Comparison of ENCODE assay signal across 8 cellular contexts in the genomic region with DNA sequence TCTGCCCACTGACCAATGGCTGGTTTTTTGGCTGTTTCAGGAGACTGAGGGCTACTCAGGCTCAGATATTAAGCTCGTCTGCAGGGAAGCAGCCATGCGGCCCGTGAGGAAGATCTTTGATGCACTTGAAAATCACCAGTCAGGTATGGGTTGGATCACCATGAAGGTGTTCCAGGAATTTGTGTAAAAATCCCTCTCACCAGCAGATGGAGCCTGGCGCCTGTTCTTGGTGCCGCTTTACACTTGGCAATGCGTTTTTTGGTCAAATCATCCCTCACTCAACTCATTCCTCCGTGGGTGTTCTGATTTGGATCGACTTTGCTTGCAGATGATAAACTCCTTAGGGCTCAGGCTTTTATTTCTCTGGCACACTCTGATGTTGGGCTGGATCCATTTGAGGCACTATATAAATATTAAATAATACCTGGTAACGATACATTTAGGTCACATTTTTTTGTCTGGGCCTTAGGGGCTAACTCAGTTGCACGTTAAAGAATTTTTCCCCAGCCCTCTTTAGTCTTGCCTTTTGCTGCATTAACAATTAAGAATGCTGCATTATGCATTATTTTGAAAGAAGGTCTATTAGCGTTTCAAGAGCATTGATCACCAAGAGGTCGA. TPM values are rescaled to one million over a fixed set of nuclear protein-coding genes. Genes with fewer than 3 reads are reported as not detected.
A peak's percentile ranks its signal among the peaks of the same experiment; 100 is the strongest.
DNase-seq lines count a peak whose midpoint lies in the region; ATAC-seq and TF ChIP-seq lines count a peak whose summit lies in the region.

No MANE protein-coding gene starts in this region.

- CTCF ChIA-PET in CD8-positive, alpha-beta memory T cell (lab: Charles Lee) = interaction anchor here (0.5 to 6.2 kb wide), 6 partner anchors 12 to 113 kb away, joined by 3 to 59 read pairs (median 3); no protein-coding TSS in a partner anchor

- peak; percentile 52 for ATAC-seq in HG02678 (IDR thresholded peaks at IDR 0.05; ENCODE audit: unreplicated experiment)
- no peak for ATAC-seq in aorta (ENCODE audit: low FRiP score)

- no peaks in the 10 kb centered on the region for H3K9me3 Mint-ChIP-seq in CD8-positive, alpha-beta memory T cell
- H3K9me3 Mint-ChIP-seq in neural crest cell = no peaks in the 10 kb centered on the region

- WGBS in suprapubic skin = 33% methylated on average over 12 of the region's 12 CpGs
- 18 to 19% methylated on average over 12 of the region's 12 CpGs for WGBS in aorta, 2 donors

- peaks cover 0 to 2% of the 10 kb centered on the region in 2 donors for H3K27me3 Mint-ChIP-seq in CD8-positive, alpha-beta memory T cell
- no peaks in the 10 kb centered on the region for H3K27me3 Mint-ChIP-seq in neural crest cell (ENCODE audit: low read depth)

- no peak for TF ChIP-seq EP300 in suprapubic skin (IDR thresholded peaks at IDR 0.05)

- TF ChIP-seq POLR2A in suprapubic skin (IDR thresholded peaks at IDR 0.05) = no peak

- H3K4me1 ChIP-seq in CD8-positive, alpha-beta memory T cell (ENCODE audit: insufficient read depth, low read length) = no peaks in the 10 kb centered on the region
- H3K4me1 ChIP-seq in suprapubic skin (no peaks in the 10 kb centered on the region), aorta (ENCODE audit: control insufficient read depth in 1 of 2, insufficient read depth in 2 of 2, low read length in 2 of 2) (no peaks in the 10 kb centered on the region)

- H3K4me1 Mint-ChIP-seq in CD8-positive, alpha-beta memory T cell = no peaks in the 10 kb centered on the region
- H3K4me1 Mint-ChIP-seq in neural crest cell = peaks cover 12% of the 10 kb centered on the region

- H3K27ac Mint-ChIP-seq in CD8-positive, alpha-beta memory T cell = no peak overlapping the region
- H3K27ac Mint-ChIP-seq in neural crest cell (ENCODE audit: unreplicated experiment) = no peak overlapping the region

- peak; percentile 31 to 68 (median 38) for DNase-seq in CD8-positive, alpha-beta memory T cell
- DNase-seq in OCI-M1 (lab: John Stamatoyannopoulos, UW) (peak; percentile 74), fibroblast of peridontal ligament (ENCODE audit: extremely low read depth) (peak; percentile 64), neural crest cell (ENCODE audit: low read depth, low spot score) (peak; percentile 57), suprapubic skin (ENCODE audit: low spot score in 2 of 2) (peak in 1 of 2 donors; percentile 61), aorta (no peak)
- peak; percentile 75 to 79 for DNase-seq in activated T-cell treated with anti-CD3 and anti-CD28 coated beads, Interleukin-2, amount 50 U/mL, for 48 hours

- H3K4me3 Mint-ChIP-seq in CD8-positive, alpha-beta memory T cell = no peak overlapping the region
- H3K4me3 Mint-ChIP-seq in neural crest cell = no peak overlapping the region

- intact Hi-C loops in aorta (cut with DNase I) = loop anchor here (2.0 to 5.0 kb wide), 2 partner anchors 104 to 647 kb away; no protein-coding TSS in a partner anchor

- peak; percentile 85 for TF ChIP-seq CTCF in neural crest cell (conservative IDR thresholded peaks at IDR 0.05)
- TF ChIP-seq CTCF in suprapubic skin (IDR thresholded peaks at IDR 0.05) = peak; percentile 18 to 58

- POLR2A ChIA-PET in CD8-positive, alpha-beta memory T cell (lab: Charles Lee) = no interaction called here

- no peaks in the 10 kb centered on the region for H3K27me3 ChIP-seq in CD8-positive, alpha-beta memory T cell (ENCODE audit: insufficient read depth, low read length, poor library complexity, severe bottlenecking)
- no peaks in the 10 kb centered on the region for H3K27me3 ChIP-seq in suprapubic skin
- no peaks in the 10 kb centered on the region for H3K27me3 ChIP-seq in aorta (ENCODE audit: control insufficient read depth in 1 of 2, insufficient read depth in 2 of 2, low read length in 1 of 2)

- peaks cover 0 to 18% (median 8%) of the 10 kb centered on the region in 3 donors for H3K36me3 Mint-ChIP-seq in CD8-positive, alpha-beta memory T cell
- H3K36me3 Mint-ChIP-seq in neural crest cell (ENCODE audit: low read depth) = peaks cover 2% of the 10 kb centered on the region

- no peaks in the 10 kb centered on the region for H3K9me3 ChIP-seq in CD8-positive, alpha-beta memory T cell (ENCODE audit: low read length)
- H3K9me3 ChIP-seq in suprapubic skin = no peaks in the 10 kb centered on the region
- no peaks in the 10 kb centered on the region for H3K9me3 ChIP-seq in aorta (ENCODE audit: control insufficient read depth, low read length)

- H3K36me3 ChIP-seq in CD8-positive, alpha-beta memory T cell (ENCODE audit: insufficient read depth, low read length) = no peaks in the 10 kb centered on the region
- H3K36me3 ChIP-seq in suprapubic skin (peaks cover 13% of the 10 kb centered on the region), aorta (ENCODE audit: control insufficient read depth in 1 of 2, insufficient read depth in 2 of 2, low read length in 1 of 2) (peaks cover 0 to 5% of the 10 kb centered on the region in 2 donors)

- no peak overlapping the region for H3K4me3 ChIP-seq in CD8-positive, alpha-beta memory T cell (ENCODE audit: low read length)
- H3K4me3 ChIP-seq in suprapubic skin = no peak overlapping the region
- no peak overlapping the region for H3K4me3 ChIP-seq in aorta (ENCODE audit: low read length in 2 of 2)

- no peak overlapping the region for H3K27ac ChIP-seq in CD8-positive, alpha-beta memory T cell (ENCODE audit: low read depth, low read length)
- H3K27ac ChIP-seq in suprapubic skin = no peak overlapping the region
- no peak overlapping the region for H3K27ac ChIP-seq in aorta (ENCODE audit: low read depth in 1 of 2, low read length in 2 of 2)

RNA-seq across cellular contexts. Expression of gene HDHD2, which starts 50.0 kb away (rescaled TPM):
- 10 to 100 TPM; 25.6 to 27.3 TPM for total RNA-seq in CD8-positive, alpha-beta memory T cell
- 45.7 TPM for polyA plus RNA-seq in CD8-positive, alpha-beta memory T cell
- total RNA-seq in neural crest cell = 58.1 and 59.8 TPM in 2 replicates
- 10 to 100 TPM; 14.2 to 34.3 (median 21.5) TPM for total RNA-seq in suprapubic skin
- total RNA-seq in aorta = 10 to 100 TPM; 30.1 to 34.1 TPM
- polyA plus RNA-seq in aorta = 10 to 100 TPM; 19.2 to 26.2 TPM

Comparison
In these comparisons a context has a peak if more than half of its experiments do, and no peak if none do; other contexts are left out.
1. DNase-seq: peak in CD8-positive, alpha-beta memory T cell (5 of 5), OCI-M1 (single experiment), activated T-cell treated with anti-CD3 and anti-CD28 coated beads, Interleukin-2, amount 50 U/mL, for 48 hours (2 of 2), fibroblast of peridontal ligament (single experiment) and neural crest cell (single experiment); none in aorta (0 of 2).